8 cellular contexts compared by ENCODE assay signal in the genomic region with DNA sequence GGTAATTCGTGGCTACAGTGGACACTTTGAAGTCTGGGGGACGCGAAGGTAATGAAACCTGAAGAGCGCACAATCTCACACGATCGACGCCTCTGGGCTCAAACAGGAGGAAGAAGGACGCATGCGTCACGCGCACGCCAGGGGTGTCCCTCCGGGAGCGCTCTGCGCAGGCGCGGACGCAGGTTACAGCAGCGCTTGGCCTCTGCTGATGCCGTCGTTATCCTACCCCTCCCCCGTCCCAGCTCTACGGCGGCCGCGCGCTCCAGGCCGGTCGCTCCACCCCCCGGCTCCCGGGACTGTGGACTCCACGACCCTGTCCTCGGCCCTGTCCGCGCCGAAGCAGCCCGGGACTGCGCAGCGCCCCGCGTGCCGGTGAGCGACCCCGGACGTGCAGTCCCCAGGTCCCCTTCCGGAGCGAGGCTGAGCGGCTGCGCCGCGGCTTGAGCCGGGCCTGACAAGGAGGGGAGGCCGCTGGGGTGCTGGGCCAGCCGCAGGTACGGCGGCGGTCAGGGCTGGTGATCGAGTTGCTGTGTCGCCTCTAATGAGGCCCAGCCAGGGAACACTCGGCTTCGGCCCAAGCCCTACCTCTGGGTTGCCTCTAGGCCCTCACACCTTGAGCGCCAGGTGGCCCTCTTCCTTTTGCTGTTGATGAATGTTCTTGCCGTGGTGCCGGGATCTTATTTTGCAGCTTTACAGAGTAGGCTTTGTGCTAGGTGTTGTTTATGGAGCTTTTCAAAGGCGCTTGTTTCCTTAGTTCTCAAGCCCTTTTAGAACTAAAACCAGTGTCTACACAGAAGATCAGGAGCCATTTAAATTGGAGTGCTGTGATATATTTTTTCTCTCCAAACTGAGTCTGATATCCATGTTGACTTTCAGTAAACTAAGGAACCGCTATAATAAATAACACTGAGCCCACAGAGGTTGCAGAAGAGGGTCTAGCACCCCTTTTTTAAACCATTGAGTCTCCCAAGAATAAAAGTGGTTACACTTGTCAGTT. TPM values are rescaled to one million over a fixed set of nuclear protein-coding genes. Genes with fewer than 3 reads are reported as not detected.
DNase-seq lines count a peak whose midpoint lies in the region; ATAC-seq, FAIRE-seq and TF ChIP-seq lines count a peak whose summit lies in the region.

Gene TMEM106B, plus strand, starts transcription at position 241 of the 997 bp plus-strand sequence. CDS start 3,517 bp downstream, outside the sequence.

- H3K9me3 ChIP-seq in heart right ventricle (no peaks in the 10 kb centered on the region), upper lobe of left lung (no peaks in the 10 kb centered on the region)

- H3K36me3 ChIP-seq in heart right ventricle, result peaks cover 0 to 18% (median 0%) of the 10 kb centered on the region in 9 donors
- H3K36me3 ChIP-seq in upper lobe of left lung, result peaks cover 0 to 19% (median 0%) of the 10 kb centered on the region in 4 donors

- peak; percentile 97 for FAIRE-seq in GM12891 (lab: Jason Lieb, UNC)

- DNase-seq in GM12891 (ENCODE audit: insufficient read length, low spot score) (peak; percentile 68), NCI-H1417 treated with DMSO at 0.1 percent for 48 hours (lab: John Stamatoyannopoulos, UW) (peak; percentile 88), T-helper 1 cell (peak; percentile 97 to 99 (median 98)), amniotic epithelial cell (ENCODE audit: low read depth) (peak; percentile 90), heart right ventricle (peak; percentile 95 to 98), posterior cingulate gyrus (peak; percentile 92 to 99 (median 94)), upper lobe of left lung (peak; percentile 98 to 99)

- H3K4me1 ChIP-seq in heart right ventricle (peaks cover 0 to 27% (median 17%) of the 10 kb centered on the region in 9 donors), upper lobe of left lung (peaks cover 8 to 18% (median 15%) of the 10 kb centered on the region in 4 donors)

- peak in 1 of 4 donors; percentile 43 for TF ChIP-seq EP300 in upper lobe of left lung (IDR thresholded peaks at IDR 0.05)

- TF ChIP-seq CTCF in heart right ventricle (IDR thresholded peaks at IDR 0.05) (peak in 2 of 9 donors; percentile 18 to 26), upper lobe of left lung (IDR thresholded peaks at IDR 0.05) (peak in 3 of 6 experiments; percentile 9 to 24 (median 16))

- WGBS in heart right ventricle, 2 donors, result 1% methylated on average over 63 to 66 of the region's 66 CpGs
- WGBS in upper lobe of left lung, 2 donors, result 1 to 2% methylated on average over 12 to 48 of the region's 66 CpGs

- ATAC-seq in HG02798 (IDR thresholded peaks at IDR 0.05; ENCODE audit: poor library complexity, unreplicated experiment) (peak; percentile 95), heart right ventricle (peak; percentile 99 to 100 (median 100)), upper lobe of left lung (ENCODE audit: low FRiP score in 2 of 2) (peak; percentile 99)

- intact Hi-C loops in heart right ventricle (cut with DNase I) (no loop called here), posterior cingulate gyrus (cut with DNase I) (no loop called here)

- peak within 1 kb of the TSS; percentile 89 to 97 (median 92) for H3K27ac ChIP-seq in heart right ventricle
- H3K27ac ChIP-seq in upper lobe of left lung, result peak within 1 kb of the TSS; percentile 91 to 97 (median 96)

- H3K27me3 ChIP-seq in heart right ventricle, result peaks cover 0 to 15% (median 0%) of the 10 kb centered on the region in 7 donors
- H3K27me3 ChIP-seq in upper lobe of left lung, result no peaks in the 10 kb centered on the region

- TF ChIP-seq POLR2A in GM12891 (IDR thresholded peaks at IDR 0.05; ENCODE audit: low read depth, low read length) (peak; percentile 38; the same call in 1 of the 2 replicates), upper lobe of left lung (IDR thresholded peaks at IDR 0.05) (peak in 3 of 4 donors; percentile 68 to 91 (median 76))

- H3K4me3 ChIP-seq in heart right ventricle, result peak within 1 kb of the TSS; percentile 69 to 93 (median 80)
- peak within 1 kb of the TSS; percentile 64 to 80 (median 70) for H3K4me3 ChIP-seq in upper lobe of left lung

TF ChIP-seq in GM12891, 5 proteins besides CTCF, POLR2A, EP300 and RAD21:
- TF ChIP-seq POU2F2 (IDR thresholded peaks at IDR 0.05; ENCODE audit: low read depth, low read length) (no peak), TAF1 (IDR thresholded peaks at IDR 0.05; ENCODE audit: low read depth, low read length) (peak; percentile 12; the same call in 1 of the 2 replicates)

RNA-seq across cellular contexts. Expression of gene TMEM106B, which starts in this region (rescaled TPM):
- polyA plus RNA-seq in GM12891 (2012; ENCODE audit: low read depth, missing spikeins), result 2.4 TPM
- total RNA-seq in heart right ventricle (10 to 100 TPM; 43.8 to 62.8 (median 49.0) TPM), upper lobe of left lung (10 to 100 TPM in 5 of 6 donors, 1 to 10 TPM in 1; 6.3 to 46.2 (median 31.9) TPM)
- polyA plus RNA-seq in heart right ventricle, result 10 to 100 TPM in 1 of 2 donors, 1 to 10 TPM in 1; 9.0 to 10.6 TPM

Comparison
In these comparisons a context has a peak if more than half of its experiments do, and no peak if none do; other contexts are left out.
1. Peak in every context shown above with its lines: DNase-seq, ATAC-seq, H3K4me3 ChIP-seq and H3K27ac ChIP-seq.